In the genomic region with DNA sequence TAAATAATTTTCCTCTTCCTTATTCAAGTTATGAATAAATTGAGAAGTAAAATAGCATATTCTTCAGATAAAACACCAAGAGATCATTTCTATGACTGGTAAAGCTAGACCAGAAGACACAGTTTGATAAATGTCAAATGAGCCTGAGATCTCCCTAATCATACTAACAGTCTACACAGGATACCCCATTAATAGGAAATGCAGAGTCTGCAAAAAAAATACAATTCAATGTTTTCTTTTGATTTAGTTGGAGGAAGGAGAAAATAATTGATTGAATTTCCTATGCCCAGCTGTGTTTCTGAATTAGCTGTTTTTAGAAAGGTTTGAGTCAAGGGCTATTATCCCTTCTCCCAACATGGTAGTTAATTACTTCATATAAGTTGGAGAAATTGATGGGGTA, we compare ENCODE assay signal across 11 cellular contexts.
"Had no signal": no experiment of that assay in that cellular context is flagged by ENCODE, and none has a peak within 500 bp of the region (broad histone marks: within the 10 kb centered on the region; RNA-seq: fewer than 3 reads in every experiment).

No MANE protein-coding gene starts in this region.

- FAIRE-seq: H1, H54 had no signal

- H3K9me3 ChIP-seq: HAP-1 had no signal

- H3K4me1 ChIP-seq: HAP-1 had no signal

- H3K4me3 ChIP-seq: GM23248, GM23338, HAP-1 had no signal

- ATAC-seq: GM23338, HCT116 had no signal

- H3K9ac ChIP-seq: GM23248 had no signal

- H3K27ac ChIP-seq: GM23248 had no signal

- H3K4me2 ChIP-seq: GM23338 had no signal

- DNase-seq: GM23248, GOT3, H7, H9, HCEC 1CT, HFFc6 had no signal

- H2AFZ ChIP-seq: GM23248, GM23338 had no signal

- H3K36me3 ChIP-seq: HAP-1 had no signal
